7 cellular contexts compared by ENCODE assay signal in genomic region chrX:70274029-70274428, GRCh38. TPM values are rescaled to one million over a fixed set of nuclear protein-coding genes. Genes with fewer than 3 reads are reported as not detected.
"Had no signal": no experiment of that assay in that cellular context is flagged by ENCODE, and none has a peak within 500 bp of the region (broad histone marks: within the 10 kb centered on the region; RNA-seq: fewer than 3 reads in every experiment).

No MANE protein-coding gene starts in this region.

RNA-seq across cellular contexts. Expression of gene ARR3, which starts 5.9 kb away (rescaled TPM):
- total RNA-seq: M059J, NCI-H460, PC-3, Right ventricle myocardium superior, SJSA1, T-cell had no signal

RNA-seq across cellular contexts. Expression of gene RAB41, which starts 7.9 kb away (rescaled TPM):
- total RNA-seq: M059J, NCI-H460, PC-3, Peyer's patch, Right ventricle myocardium superior, SJSA1, T-cell had no signal

RNA-seq across cellular contexts. Expression of gene P2RY4, which starts 14.0 kb away (rescaled TPM):
- total RNA-seq: NCI-H460, Right ventricle myocardium superior, SJSA1 had no signal
